In the genomic region with DNA sequence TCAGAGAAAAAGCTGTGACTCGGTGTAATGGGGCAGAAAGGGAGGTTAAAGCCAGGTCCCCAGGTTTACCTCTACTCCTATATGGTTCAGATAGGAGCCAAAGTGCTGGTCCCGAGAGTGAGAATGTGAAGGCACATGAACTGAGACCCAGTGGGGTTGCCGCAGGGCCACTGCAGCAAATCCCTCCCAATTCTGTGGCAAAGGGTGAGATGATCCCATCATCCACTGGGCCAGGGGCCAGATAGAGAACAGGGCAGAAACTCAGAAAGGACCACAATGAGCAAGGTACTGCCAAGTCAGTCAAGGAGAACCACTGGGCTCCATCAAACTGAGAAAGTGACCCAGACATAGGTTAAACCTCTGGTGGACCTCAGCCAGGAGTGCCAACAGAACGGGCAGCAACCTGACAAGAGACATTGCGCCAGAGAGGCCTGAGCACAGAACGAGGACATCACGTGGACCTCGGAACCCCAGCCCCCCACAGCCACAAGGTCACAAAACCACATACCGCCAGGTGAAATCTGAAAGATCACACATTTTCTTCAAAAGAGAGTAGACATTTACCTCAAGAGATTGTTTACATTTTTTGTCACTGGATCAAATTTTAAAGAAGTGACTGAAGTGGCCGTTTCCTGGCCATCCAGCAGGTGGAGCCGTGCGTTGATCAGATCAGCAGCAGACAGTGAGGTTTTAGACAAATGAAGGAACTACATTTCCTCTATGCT, we compare ENCODE assay signal across 8 cellular contexts. TPM values are rescaled to one million over a fixed set of nuclear protein-coding genes. Genes with fewer than 3 reads are reported as not detected.
DNase-seq lines count a peak whose midpoint lies in the region; ATAC-seq and TF ChIP-seq lines count a peak whose summit lies in the region.

No MANE protein-coding gene starts in this region.

- H3K4me3 ChIP-seq in BE2C (ENCODE audit: low read depth, low read length): no peak overlapping the region
- H3K4me3 ChIP-seq in subcutaneous abdominal adipose tissue (ENCODE audit: low read depth in 1 of 5, low read length in 5 of 5): peak overlapping the region in 4 of 5 donors; percentile 12 to 46 (median 30)

- no peaks in the 10 kb centered on the region for H3K9me3 Mint-ChIP-seq in activated T-cell treated with anti-CD3 and anti-CD28 coated beads, Interleukin-2, amount 50 U/mL, for 4 hours
- H3K9me3 Mint-ChIP-seq in neural crest cell: no peaks in the 10 kb centered on the region

- no peaks in the 10 kb centered on the region for H3K4me1 Mint-ChIP-seq in activated T-cell treated with anti-CD3 and anti-CD28 coated beads, Interleukin-2, amount 50 U/mL, for 4 hours (ENCODE audit: low read depth)
- H3K4me1 Mint-ChIP-seq in neural crest cell: no peaks in the 10 kb centered on the region

- no peaks in the 10 kb centered on the region for H3K36me3 Mint-ChIP-seq in activated T-cell treated with anti-CD3 and anti-CD28 coated beads, Interleukin-2, amount 50 U/mL, for 4 hours (ENCODE audit: insufficient read depth)
- H3K36me3 Mint-ChIP-seq in neural crest cell (ENCODE audit: low read depth): no peaks in the 10 kb centered on the region

- TF ChIP-seq CTCF in BE2C (IDR thresholded peaks at IDR 0.05; ENCODE audit: low read depth, low read length) (peak; percentile 94), neural crest cell (conservative IDR thresholded peaks at IDR 0.05) (peak; percentile 98)

- H3K4me1 ChIP-seq in BE2C (peaks cover 3% of the 10 kb centered on the region; the same call in 1 of the 2 replicates), subcutaneous abdominal adipose tissue (ENCODE audit: control insufficient read depth in 5 of 5, insufficient read depth in 5 of 5, low read length in 5 of 5) (peaks cover 2 to 21% (median 15%) of the 10 kb centered on the region in 5 donors)

- H3K27ac Mint-ChIP-seq in neural crest cell (ENCODE audit: unreplicated experiment): peak overlapping the region; percentile 24

- peak overlapping the region; percentile 24 for H3K27ac ChIP-seq in subcutaneous abdominal adipose tissue (ENCODE audit: low read depth, low read length)

- peak overlapping the region in 1 of 5 donors; percentile 24 for H3K9ac ChIP-seq in subcutaneous abdominal adipose tissue (ENCODE audit: low read length in 5 of 5)

- H3K4me3 Mint-ChIP-seq in activated T-cell treated with anti-CD3 and anti-CD28 coated beads, Interleukin-2, amount 50 U/mL, for 4 hours: no peak overlapping the region
- no peak overlapping the region for H3K4me3 Mint-ChIP-seq in neural crest cell

- no peaks in the 10 kb centered on the region for H3K9me3 ChIP-seq in BE2C
- peaks cover 0 to under 1% (median 0%) of the 10 kb centered on the region in 5 donors for H3K9me3 ChIP-seq in subcutaneous abdominal adipose tissue (ENCODE audit: control insufficient read depth in 5 of 5, low read length in 5 of 5)

- H3K27me3 Mint-ChIP-seq in activated T-cell treated with anti-CD3 and anti-CD28 coated beads, Interleukin-2, amount 50 U/mL, for 4 hours (ENCODE audit: low read depth): peaks cover 3% of the 10 kb centered on the region
- H3K27me3 Mint-ChIP-seq in neural crest cell (ENCODE audit: low read depth): peaks cover 4% of the 10 kb centered on the region

- peak; percentile 86 to 88 for ATAC-seq in activated T-cell treated with anti-CD3 and anti-CD28 coated beads, Interleukin-2, amount 50 U/mL, for 4 hours

- DNase-seq in BE2C (peak; percentile 72), GM19240 (ENCODE audit: insufficient read length, low spot score) (peak; percentile 43), HUDEP-2 (lab: John Stamatoyannopoulos, UW; ENCODE audit: unreplicated experiment in 76 of 76) (peak in 57 of 76 experiments; percentile 4 to 72 (median 35)), OCI-M1 (lab: John Stamatoyannopoulos, UW) (peak; percentile 88), fibroblast of gingiva (ENCODE audit: low read depth) (peak; percentile 43), neural crest cell (ENCODE audit: low read depth, low spot score) (peak; percentile 52)
- peak; percentile 64 for DNase-seq in activated T-cell treated with anti-CD3 and anti-CD28 coated beads, Interleukin-2, amount 50 U/mL, for 4 hours

- no peaks in the 10 kb centered on the region for H3K36me3 ChIP-seq in BE2C
- no peaks in the 10 kb centered on the region for H3K36me3 ChIP-seq in subcutaneous abdominal adipose tissue (ENCODE audit: control insufficient read depth in 5 of 5, insufficient read depth in 5 of 5, low read length in 5 of 5)

- no peaks in the 10 kb centered on the region for H3K27me3 ChIP-seq in BE2C
- H3K27me3 ChIP-seq in subcutaneous abdominal adipose tissue (ENCODE audit: control insufficient read depth in 5 of 5, insufficient read depth in 4 of 5, low read length in 5 of 5): no peaks in the 10 kb centered on the region

RNA-seq across cellular contexts. Expression of gene ITPR2, which starts 20.5 kb away (rescaled TPM):
- 3.2 TPM for polyA plus RNA-seq in BE2C (2012; ENCODE audit: insufficient read depth, insufficient read length, low read depth)
- 10 to 100 TPM; 18.2 to 26.7 (median 21.0) TPM for total RNA-seq in activated T-cell treated with anti-CD3 and anti-CD28 coated beads, Interleukin-2, amount 50 U/mL, for 4 hours
- 13.9 and 16.7 TPM in 2 replicates for total RNA-seq in neural crest cell

Comparison
In these comparisons a context has a peak if more than half of its experiments do, and no peak if none do; other contexts are left out.
1. DNase-seq: peak in every context shown above with its lines; median percentile 88 in OCI-M1; 72 in BE2C; 64 in activated T-cell treated with anti-CD3 and anti-CD28 coated beads, Interleukin-2, amount 50 U/mL, for 4 hours; 52 in neural crest cell; 43 in GM19240; 43 in fibroblast of gingiva; 35 in HUDEP-2.